7 cellular contexts compared by ENCODE assay signal in genomic region chr13:43023244-43023931, GRCh38. TPM values are rescaled to one million over a fixed set of nuclear protein-coding genes. Genes with fewer than 3 reads are reported as not detected.
DNase-seq lines count a peak whose midpoint lies in the region; ATAC-seq and TF ChIP-seq lines count a peak whose summit lies in the region.

Gene DNAJC15, plus strand, starts transcription at chr13:43023586. Its CDS starts 41 bp downstream, at chr13:43023627.

- H3K36me3 ChIP-seq in OCI-LY1 (ENCODE audit: insufficient read depth, low read length): peaks cover 16% of the 10 kb centered on the region

- no peaks in the 10 kb centered on the region for H3K27me3 Mint-ChIP-seq in activated T-helper 17 cell treated with anti-CD3 and anti-CD28 coated beads, Interleukin-2, amount 50 U/mL, for 72 hours
- H3K27me3 Mint-ChIP-seq in natural killer cell (ENCODE audit: low read depth in 2 of 2): no peaks in the 10 kb centered on the region

- H2AFZ ChIP-seq in OCI-LY1 (ENCODE audit: low read length): peak within 1 kb of the TSS; percentile 98

- TF ChIP-seq CTCF in OCI-LY1 (IDR thresholded peaks at IDR 0.05; ENCODE audit: low read length): no peak; the same call in 1 of the 2 replicates
- TF ChIP-seq CTCF in fibroblast of pulmonary artery (IDR thresholded peaks at IDR 0.05; ENCODE audit: low read length, missing control alignments): peak; percentile 1
- no peak for TF ChIP-seq CTCF in natural killer cell (IDR thresholded peaks at IDR 0.05)

- no peaks in the 10 kb centered on the region for H3K9me3 ChIP-seq in OCI-LY1 (ENCODE audit: low read length)

- no peaks in the 10 kb centered on the region for H3K27me3 ChIP-seq in OCI-LY1 (ENCODE audit: insufficient read depth, low read length)

- peak within 1 kb of the TSS; percentile 98 for H3K4me3 Mint-ChIP-seq in activated T-helper 17 cell treated with anti-CD3 and anti-CD28 coated beads, Interleukin-2, amount 50 U/mL, for 72 hours
- H3K4me3 Mint-ChIP-seq in natural killer cell: peak within 1 kb of the TSS; percentile 94

- H3K36me3 Mint-ChIP-seq in activated T-helper 17 cell treated with anti-CD3 and anti-CD28 coated beads, Interleukin-2, amount 50 U/mL, for 72 hours (ENCODE audit: low read depth): peaks cover 20% of the 10 kb centered on the region
- peaks cover 4% of the 10 kb centered on the region for H3K36me3 Mint-ChIP-seq in natural killer cell

- H3K4me1 Mint-ChIP-seq in activated T-helper 17 cell treated with anti-CD3 and anti-CD28 coated beads, Interleukin-2, amount 50 U/mL, for 72 hours: peaks cover 10% of the 10 kb centered on the region
- H3K4me1 Mint-ChIP-seq in natural killer cell: peaks cover 17 to 34% of the 10 kb centered on the region in 2 donors

- peak within 1 kb of the TSS; percentile 86 for H3K27ac ChIP-seq in OCI-LY1 (ENCODE audit: low read depth, low read length, poor library complexity, severe bottlenecking)

- peak within 1 kb of the TSS; percentile 98 for H3K27ac Mint-ChIP-seq in activated T-helper 17 cell treated with anti-CD3 and anti-CD28 coated beads, Interleukin-2, amount 50 U/mL, for 72 hours
- peak within 1 kb of the TSS; percentile 91 to 99 for H3K27ac Mint-ChIP-seq in natural killer cell

- ATAC-seq in GM18870 (IDR thresholded peaks at IDR 0.05; ENCODE audit: unreplicated experiment) (peak; percentile 58), HG03095 (IDR thresholded peaks at IDR 0.05; ENCODE audit: unreplicated experiment) (peak; percentile 85), natural killer cell (peak; percentile 89 to 92 (median 90))
- peak; percentile 95 for ATAC-seq in activated T-helper 17 cell treated with anti-CD3 and anti-CD28 coated beads, Interleukin-2, amount 50 U/mL, for 72 hours (replicated peaks)

- intact Hi-C loops in natural killer cell (cut with micrococcal nuclease): loop anchor here (1.0 to 2.0 kb wide), 3 partner anchors 31 to 54 kb away; no protein-coding TSS in a partner anchor

- no peaks in the 10 kb centered on the region for H4K20me1 ChIP-seq in OCI-LY1 (ENCODE audit: insufficient read depth, low read length)

- DNase-seq in fibroblast of pulmonary artery (ENCODE audit: low read depth): peak; percentile 88
- DNase-seq in natural killer cell: peak; percentile 83
- DNase-seq in stimulated activated naive CD4-positive, alpha-beta T cell (lab: John Stamatoyannopoulos, UW): peak; percentile 33 to 88 (median 75)

- H3K9me3 Mint-ChIP-seq in activated T-helper 17 cell treated with anti-CD3 and anti-CD28 coated beads, Interleukin-2, amount 50 U/mL, for 72 hours: no peaks in the 10 kb centered on the region
- no peaks in the 10 kb centered on the region for H3K9me3 Mint-ChIP-seq in natural killer cell

- H3F3A ChIP-seq in OCI-LY1 (ENCODE audit: insufficient read depth, low read length): no peaks in the 10 kb centered on the region

- peaks cover 28% of the 10 kb centered on the region for H3K79me2 ChIP-seq in OCI-LY1 (ENCODE audit: insufficient read depth, low read length)

- no peaks in the 10 kb centered on the region for H3K9me2 ChIP-seq in OCI-LY1 (ENCODE audit: low read depth, low read length)

- H3K9ac ChIP-seq in OCI-LY1 (ENCODE audit: low read length): peak within 1 kb of the TSS; percentile 91

- peak within 1 kb of the TSS; percentile 95 for H3K4me2 ChIP-seq in OCI-LY1 (ENCODE audit: low read length)

- H3K4me1 ChIP-seq in OCI-LY1 (ENCODE audit: insufficient read depth, low read length, severe bottlenecking): peaks cover 39% of the 10 kb centered on the region

- peak within 1 kb of the TSS; percentile 80 for H3K4me3 ChIP-seq in OCI-LY1 (ENCODE audit: low read depth, low read length, poor library complexity, severe bottlenecking)
- H3K4me3 ChIP-seq in fibroblast of pulmonary artery (replicated peaks; ENCODE audit: low read depth, low read length): peak within 1 kb of the TSS; percentile 65

RNA-seq across cellular contexts. Expression of gene DNAJC15, which starts in this region (rescaled TPM):
- total RNA-seq in activated T-helper 17 cell treated with anti-CD3 and anti-CD28 coated beads, Interleukin-2, amount 50 U/mL, for 72 hours: 10 to 100 TPM in 1 of 2 donors, 1 to 10 TPM in 1; 7.5 to 15.6 TPM
- 1 to 10 TPM; 7.7 to 10.0 (median 8.3) TPM for total RNA-seq in natural killer cell

Comparison
In these comparisons a context has a peak if more than half of its experiments do, and no peak if none do; other contexts are left out.
1. Peak in every context shown above with its lines: DNase-seq, ATAC-seq, H3K4me3 ChIP-seq and H3K27ac ChIP-seq.